ENCODE assay signal across 10 cellular contexts in the genomic region with DNA sequence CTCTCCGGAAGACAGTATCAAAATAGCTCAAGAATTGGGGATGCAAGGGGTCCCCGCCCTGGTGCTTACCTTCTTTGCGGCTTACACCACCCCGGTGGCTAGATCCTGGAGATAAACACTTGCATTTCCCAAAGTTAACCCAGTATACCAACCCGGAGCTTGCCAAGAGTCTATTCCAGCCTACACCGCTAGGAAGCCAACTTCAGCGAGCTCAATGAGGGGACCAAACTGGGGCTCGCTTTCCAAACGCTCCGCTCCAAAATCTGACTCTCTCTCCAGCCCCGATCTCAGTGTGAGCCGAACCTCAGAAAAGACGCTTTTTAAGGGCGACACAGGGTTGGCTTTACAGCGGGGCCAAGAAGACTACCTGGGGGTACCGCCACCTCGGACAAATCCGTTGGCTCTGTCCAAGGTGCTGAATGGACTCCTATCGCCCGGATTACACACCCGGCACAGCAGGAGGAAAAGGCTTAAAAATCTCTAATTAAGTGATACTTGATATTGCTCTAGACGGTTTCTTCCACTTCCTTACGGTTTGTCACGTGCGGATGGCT. TPM values are rescaled to one million over a fixed set of nuclear protein-coding genes. Genes with fewer than 3 reads are reported as not detected.
DNase-seq lines count a peak whose midpoint lies in the region; ATAC-seq and TF ChIP-seq lines count a peak whose summit lies in the region.
"Had no signal": no experiment of that assay in that cellular context is flagged by ENCODE, and none has a peak within 500 bp of the region (broad histone marks: within the 10 kb centered on the region; RNA-seq: fewer than 3 reads in every experiment).

No MANE protein-coding gene starts in this region.

- H3K27me3 ChIP-seq in endodermal cell (ENCODE audit: control insufficient read depth, insufficient read depth, low read length, poor library complexity, severe bottlenecking) (peaks cover 93% of the 10 kb centered on the region), osteoblast (ENCODE audit: insufficient read depth, low read length) (peaks cover 35% of the 10 kb centered on the region)

- TF ChIP-seq CTCF in endodermal cell (conservative IDR thresholded peaks at IDR 0.05): peak; percentile 81
- TF ChIP-seq CTCF in osteoblast (IDR thresholded peaks at IDR 0.05; ENCODE audit: extremely low read depth, low read depth, low read length): peak; percentile 34

- H3K79me2 ChIP-seq in osteoblast (ENCODE audit: insufficient read depth, low read length): no peaks in the 10 kb centered on the region

- no peaks in the 10 kb centered on the region for H4K20me1 ChIP-seq in osteoblast (ENCODE audit: insufficient read depth, low read length)

- H3K9me3 Mint-ChIP-seq in T-helper 1 cell treated with Interleukin-12 subunit alpha and Interleukin-12 subunit beta and Interleukin-4 antibody, amounts not matched to agents 30 μg/mL and 1 μg/mL, for 36 hours: peaks cover 16% of the 10 kb centered on the region
- H3K9me3 Mint-ChIP-seq in endodermal cell: no peaks in the 10 kb centered on the region

- H3K4me3 ChIP-seq in endodermal cell (ENCODE audit: low read length) (no peak overlapping the region), osteoblast (ENCODE audit: insufficient read depth, low read length) (peak overlapping the region; percentile 6)
- H3K4me3 ChIP-seq: thoracic aorta had no signal

- H2AFZ ChIP-seq in osteoblast (ENCODE audit: low read length): no peak overlapping the region

- H3K4me2 ChIP-seq in osteoblast (ENCODE audit: insufficient read depth, low read length): peak overlapping the region; percentile 42

- peak overlapping the region; percentile 36 for H3K27ac Mint-ChIP-seq in T-helper 1 cell treated with Interleukin-12 subunit alpha and Interleukin-12 subunit beta and Interleukin-4 antibody, amounts not matched to agents 30 μg/mL and 1 μg/mL, for 36 hours
- no peak overlapping the region for H3K27ac Mint-ChIP-seq in endodermal cell

- ATAC-seq in HG03520 (IDR thresholded peaks at IDR 0.05; ENCODE audit: unreplicated experiment): no peak

- H3K27ac ChIP-seq in endodermal cell (ENCODE audit: low read depth, low read length): no peak overlapping the region
- H3K27ac ChIP-seq in osteoblast (ENCODE audit: low read depth, low read length): no peak overlapping the region
- H3K27ac ChIP-seq: thoracic aorta had no signal

- WGBS in endodermal cell (ENCODE audit: insufficient coverage in 1 of 2, insufficient read length in 1 of 2), 2 experiments: 1 to 2% methylated on average over 17 to 25 of the region's 25 CpGs

- peaks cover 73% of the 10 kb centered on the region for H3K27me3 Mint-ChIP-seq in T-helper 1 cell treated with Interleukin-12 subunit alpha and Interleukin-12 subunit beta and Interleukin-4 antibody, amounts not matched to agents 30 μg/mL and 1 μg/mL, for 36 hours (ENCODE audit: low read depth)
- H3K27me3 Mint-ChIP-seq in endodermal cell (ENCODE audit: insufficient read depth): peaks cover 93% of the 10 kb centered on the region

- H3K4me3 Mint-ChIP-seq in T-helper 1 cell treated with Interleukin-12 subunit alpha and Interleukin-12 subunit beta and Interleukin-4 antibody, amounts not matched to agents 30 μg/mL and 1 μg/mL, for 36 hours: no peak overlapping the region
- peak overlapping the region; percentile 35 for H3K4me3 Mint-ChIP-seq in endodermal cell

- DNase-seq in T-helper 1 cell (no peak), NCI-H524 treated with DMSO at 0.1 percent for 48 hours (lab: John Stamatoyannopoulos, UW) (peak; percentile 50), endodermal cell (peak; percentile 92), osteoblast (ENCODE audit: insufficient read length, low spot score, missing footprints) (peak; percentile 91), nucleus accumbens (lab: John Stamatoyannopoulos, UW) (no peak), NCI-H2196 treated with DMSO at 0.1 percent for 48 hours (lab: John Stamatoyannopoulos, UW; ENCODE audit: unreplicated experiment) (no peak)
- DNase-seq: CD4-positive, CD25-positive, alpha-beta regulatory T cell had no signal

- no peak overlapping the region for H3K9ac ChIP-seq in endodermal cell (ENCODE audit: extremely low read depth, low read length, poor library complexity, severe bottlenecking)

- H3K4me1 Mint-ChIP-seq in T-helper 1 cell treated with Interleukin-12 subunit alpha and Interleukin-12 subunit beta and Interleukin-4 antibody, amounts not matched to agents 30 μg/mL and 1 μg/mL, for 36 hours (ENCODE audit: low read depth): no peaks in the 10 kb centered on the region
- H3K4me1 Mint-ChIP-seq in endodermal cell: peaks cover 12% of the 10 kb centered on the region
- H3K4me1 Mint-ChIP-seq: CD4-positive, CD25-positive, alpha-beta regulatory T cell had no signal

- peaks cover 4% of the 10 kb centered on the region for H3K4me1 ChIP-seq in endodermal cell (ENCODE audit: control insufficient read depth, insufficient read depth, low read length)
- H3K4me1 ChIP-seq in osteoblast (ENCODE audit: insufficient read depth, low read length): peaks cover 26% of the 10 kb centered on the region

- H3K36me3 Mint-ChIP-seq in T-helper 1 cell treated with Interleukin-12 subunit alpha and Interleukin-12 subunit beta and Interleukin-4 antibody, amounts not matched to agents 30 μg/mL and 1 μg/mL, for 36 hours (ENCODE audit: low read depth): peaks cover 2% of the 10 kb centered on the region
- no peaks in the 10 kb centered on the region for H3K36me3 Mint-ChIP-seq in endodermal cell (ENCODE audit: low read depth)
- H3K36me3 Mint-ChIP-seq: CD4-positive, CD25-positive, alpha-beta regulatory T cell had no signal

- no peaks in the 10 kb centered on the region for H3K9me3 ChIP-seq in endodermal cell (ENCODE audit: control insufficient read depth, low read length)
- H3K9me3 ChIP-seq in osteoblast (ENCODE audit: low read depth, low read length): no peaks in the 10 kb centered on the region
- H3K9me3 ChIP-seq: thoracic aorta had no signal

- H3K36me3 ChIP-seq in endodermal cell (ENCODE audit: control insufficient read depth, insufficient read depth, low read length) (no peaks in the 10 kb centered on the region), osteoblast (ENCODE audit: insufficient read depth, low read length) (no peaks in the 10 kb centered on the region)
- H3K36me3 ChIP-seq: thoracic aorta had no signal

RNA-seq across cellular contexts. Expression of a gene that starts 20.1 kb away (rescaled TPM):
- under 1 TPM in 1 of 2 donors, not detected in 1; 0.33 TPM for total RNA-seq in endodermal cell
- polyA plus RNA-seq in endodermal cell (2013, experiment 1 of 2): 0.82 TPM
- polyA plus RNA-seq in endodermal cell (2013, experiment 2 of 2): 0.75 TPM
- 6.9 and 8.0 TPM in 2 replicates for total RNA-seq in osteoblast
- total RNA-seq: CD4-positive, CD25-positive, alpha-beta regulatory T cell had no signal
- polyA plus RNA-seq: CD4-positive, CD25-positive, alpha-beta regulatory T cell had no signal

Comparison
In these comparisons a context has a peak if more than half of its experiments do, and no peak if none do; other contexts are left out.
1. DNase-seq: peak in NCI-H524 treated with DMSO at 0.1 percent for 48 hours (single experiment), endodermal cell (single experiment) and osteoblast (single experiment); none in T-helper 1 cell (0 of 5), nucleus accumbens (0 of 56) and NCI-H2196 treated with DMSO at 0.1 percent for 48 hours (single experiment).